In the genomic region with DNA sequence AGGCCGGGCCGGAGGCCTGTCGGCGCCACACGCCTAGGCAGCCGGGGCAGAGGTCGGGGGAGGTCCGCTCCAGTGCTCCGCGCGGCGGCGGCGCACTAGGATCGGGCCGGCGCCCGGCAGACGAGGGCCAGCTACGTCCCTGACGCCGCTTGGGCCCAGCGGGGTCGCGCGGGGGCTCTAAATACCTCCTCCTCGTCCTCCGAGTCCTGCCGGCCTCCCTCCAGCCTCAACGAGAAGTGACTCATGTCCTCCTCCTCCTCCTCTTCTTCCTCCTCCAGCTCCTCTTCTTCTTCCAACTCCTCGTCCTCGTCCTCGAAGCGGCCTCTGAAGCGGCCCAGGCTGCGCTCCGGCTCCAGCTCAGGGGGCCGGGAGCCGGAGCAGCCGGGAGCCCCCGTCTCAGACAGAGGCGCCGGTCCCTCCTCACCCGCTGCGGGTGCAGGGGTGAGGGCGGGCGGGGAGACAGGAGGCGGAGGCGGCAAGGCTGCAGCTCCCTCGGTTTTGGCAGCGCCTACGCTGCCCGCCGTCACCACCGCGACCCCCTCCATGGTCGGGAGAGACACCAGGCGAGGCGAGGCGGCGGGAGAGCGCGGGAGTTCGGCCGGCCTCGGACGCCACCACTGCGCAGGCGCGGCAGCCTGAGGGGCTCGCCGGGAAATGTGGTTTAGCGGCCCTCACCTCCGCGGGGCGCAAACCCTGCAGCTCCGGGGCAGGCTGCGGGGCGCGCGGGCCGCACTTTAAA, we compare ENCODE assay signal across 8 cellular contexts. TPM values are rescaled to one million over a fixed set of nuclear protein-coding genes. Genes with fewer than 3 reads are reported as not detected.
DNase-seq lines count a peak whose midpoint lies in the region; ATAC-seq lines count a peak whose summit lies in the region.

A gene with protein sequence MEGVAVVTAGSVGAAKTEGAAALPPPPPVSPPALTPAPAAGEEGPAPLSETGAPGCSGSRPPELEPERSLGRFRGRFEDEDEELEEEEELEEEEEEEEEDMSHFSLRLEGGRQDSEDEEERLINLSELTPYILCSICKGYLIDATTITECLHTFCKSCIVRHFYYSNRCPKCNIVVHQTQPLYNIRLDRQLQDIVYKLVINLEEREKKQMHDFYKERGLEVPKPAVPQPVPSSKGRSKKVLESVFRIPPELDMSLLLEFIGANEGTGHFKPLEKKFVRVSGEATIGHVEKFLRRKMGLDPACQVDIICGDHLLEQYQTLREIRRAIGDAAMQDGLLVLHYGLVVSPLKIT (minus strand): TSS at position 619 of the 739 bp plus-strand sequence. CDS start 74 bp downstream, at position 545.

- ATAC-seq in GM19324 (IDR thresholded peaks at IDR 0.05; ENCODE audit: low FRiP score, unreplicated experiment) (peak; percentile 86), HG03521 (IDR thresholded peaks at IDR 0.05; ENCODE audit: unreplicated experiment) (peak; percentile 85)

- no peaks in the 10 kb centered on the region for H3K79me2 ChIP-seq in mesendoderm (ENCODE audit: control insufficient read depth, insufficient read depth, low read length)

- no peak within 1 kb of the TSS for H2BK15ac ChIP-seq in mesendoderm (replicated peaks; ENCODE audit: low read depth)

- peak within 1 kb of the TSS; percentile 91 for H3K56ac ChIP-seq in mesendoderm (ENCODE audit: low read length)

- peak within 1 kb of the TSS; percentile 80 for H3K27ac ChIP-seq in mesendoderm (ENCODE audit: low read depth, low read length)

- WGBS in mesendoderm (ENCODE audit: extremely low coverage, insufficient coverage, low lambda C conversion rate) = no CpG with 5 or more reads among the region's 82 CpGs

- H3K36me3 ChIP-seq in endocrine pancreas (ENCODE audit: control insufficient read depth, insufficient read depth, low read length) (no peaks in the 10 kb centered on the region), mesendoderm (ENCODE audit: control insufficient read depth, insufficient read depth, low read length) (peaks cover 1% of the 10 kb centered on the region)

- peak within 1 kb of the TSS; percentile 72 for H3K18ac ChIP-seq in mesendoderm (ENCODE audit: low read length)

- H3K4ac ChIP-seq in mesendoderm (ENCODE audit: low read depth, low read length) = peak within 1 kb of the TSS; percentile 63

- no peak within 1 kb of the TSS for H4K5ac ChIP-seq in mesendoderm (ENCODE audit: low read length)

- no peaks in the 10 kb centered on the region for H3K9me3 ChIP-seq in endocrine pancreas (ENCODE audit: control insufficient read depth, low read length)

- H4K8ac ChIP-seq in mesendoderm (ENCODE audit: low read depth, low read length) = peak within 1 kb of the TSS; percentile 91

- H3K4me2 ChIP-seq in mesendoderm (ENCODE audit: low read length) = peak within 1 kb of the TSS; percentile 55

- peak within 1 kb of the TSS; percentile 73 for H3K9ac ChIP-seq in endocrine pancreas (ENCODE audit: control insufficient read depth, insufficient read depth, low read length)
- H3K9ac ChIP-seq in mesendoderm (ENCODE audit: low read length) = peak within 1 kb of the TSS; percentile 87

- H3K4me1 ChIP-seq in endocrine pancreas (ENCODE audit: control insufficient read depth, insufficient read depth, low read length) (no peaks in the 10 kb centered on the region), mesendoderm (ENCODE audit: control insufficient read depth, low read depth, low read length) (no peaks in the 10 kb centered on the region)

- DNase-seq in CD1c-positive myeloid dendritic cell (ENCODE audit: extremely low spot score) = peak; percentile 77
- DNase-seq in NOMO-1 (lab: John Stamatoyannopoulos, UW; ENCODE audit: unreplicated experiment in 2 of 2) = peak; percentile 59 to 70
- DNase-seq in activated CD8-positive, alpha-beta memory T cell treated with anti-CD3 and anti-CD28 coated beads for 48 hours (ENCODE audit: low read depth in 2 of 3, low spot score in 2 of 3) = peak; percentile 61 to 74 (median 69)
- DNase-seq in mesendoderm = peak; percentile 95
- peak; percentile 62 for DNase-seq in stimulated activated CD8-positive, alpha-beta memory T cell treated with anti-CD3 and anti-CD28 coated beads, Interleukin-12 subunit alpha, Interleukin-12 subunit beta, amount 100 ng/mL, for 4 hours (ENCODE audit: low read depth)

- H2BK5ac ChIP-seq in mesendoderm (ENCODE audit: low read length) = no peak within 1 kb of the TSS

- H3K79me1 ChIP-seq in mesendoderm (ENCODE audit: low read length) = no peaks in the 10 kb centered on the region

- no peak within 1 kb of the TSS for H3K23ac ChIP-seq in mesendoderm (ENCODE audit: low read length)

- H2BK120ac ChIP-seq in mesendoderm (ENCODE audit: low read depth, low read length) = no peak within 1 kb of the TSS

- peak within 1 kb of the TSS; percentile 52 for H3K4me3 ChIP-seq in endocrine pancreas (ENCODE audit: control insufficient read depth, insufficient read depth, low read length)
- peak within 1 kb of the TSS; percentile 74 for H3K4me3 ChIP-seq in mesendoderm (ENCODE audit: low read length)

- H2AK5ac ChIP-seq in mesendoderm (ENCODE audit: low read length) = no peak within 1 kb of the TSS

- no peaks in the 10 kb centered on the region for H3K27me3 ChIP-seq in endocrine pancreas (ENCODE audit: control insufficient read depth, insufficient read depth, low read length)
- no peaks in the 10 kb centered on the region for H3K27me3 ChIP-seq in mesendoderm (ENCODE audit: insufficient read depth, low read length, poor library complexity)

RNA-seq across cellular contexts. Expression of the gene that starts here (rescaled TPM):
- polyA plus RNA-seq in mesendoderm (2013, experiment 1 of 2) = 10.3 TPM
- polyA plus RNA-seq in mesendoderm (2013, experiment 2 of 2) = 10.5 TPM

Comparison
In these comparisons a context has a peak if more than half of its experiments do, and no peak if none do; other contexts are left out.
1. Peak in every context shown above with its lines: DNase-seq, ATAC-seq, H3K4me3 ChIP-seq and H3K27ac ChIP-seq.